Comparison of ENCODE assay signal across 1 cellular context in the genomic region with DNA sequence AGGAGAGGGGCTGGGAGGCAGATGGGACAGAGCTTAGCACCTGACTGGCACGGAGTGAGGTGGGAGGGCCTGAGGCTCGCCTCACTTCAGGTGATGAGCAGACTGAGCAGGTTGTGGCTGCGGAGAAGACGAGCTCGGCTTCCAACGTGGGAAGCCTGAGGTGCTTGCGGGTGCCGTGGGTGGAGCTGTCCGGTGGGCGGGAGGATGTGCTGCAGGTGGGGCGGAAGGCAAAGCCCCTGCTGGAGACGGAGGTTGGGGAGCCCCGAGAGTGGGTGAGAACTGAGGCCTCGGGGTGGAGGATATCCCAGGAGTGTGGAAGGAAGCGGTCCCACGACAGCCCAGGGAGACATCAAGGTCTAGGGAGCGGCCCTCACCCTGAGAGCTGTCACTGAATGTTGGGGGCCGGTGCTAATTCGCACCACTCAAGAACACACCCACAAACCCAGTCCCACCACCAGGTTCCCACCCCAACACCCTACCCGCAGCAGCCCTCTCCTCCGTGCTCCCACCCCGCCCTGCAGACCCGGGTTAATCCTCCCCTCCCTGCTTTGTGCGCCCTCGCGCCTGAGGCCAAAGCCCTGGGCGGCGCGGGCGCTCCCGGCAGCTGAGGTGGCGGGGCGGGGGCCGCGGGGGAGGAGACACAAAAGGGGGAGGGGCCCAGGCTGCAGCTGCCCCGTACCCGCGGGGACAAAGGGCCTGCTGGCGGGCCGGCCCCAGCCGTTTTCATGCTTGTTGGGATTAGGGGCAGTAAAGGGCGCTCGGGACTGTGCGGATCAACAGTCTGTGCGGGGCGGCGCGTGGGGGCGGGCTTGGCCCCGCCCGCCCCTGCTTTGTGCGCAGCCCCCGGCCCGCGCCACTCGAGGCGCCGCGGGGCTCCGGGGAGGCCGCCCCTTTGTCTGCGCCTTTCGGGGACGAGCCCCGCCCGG.
A peak's percentile ranks its signal among the peaks of the same experiment; 100 is the strongest.
TF ChIP-seq lines count a peak whose summit lies in the region.

No MANE protein-coding gene starts in this region.

TF ChIP-seq in HepG2, 621 proteins besides CTCF, POLR2A, EP300 and RAD21 (continued from another document):
- TF ChIP-seq, protein P1, sequence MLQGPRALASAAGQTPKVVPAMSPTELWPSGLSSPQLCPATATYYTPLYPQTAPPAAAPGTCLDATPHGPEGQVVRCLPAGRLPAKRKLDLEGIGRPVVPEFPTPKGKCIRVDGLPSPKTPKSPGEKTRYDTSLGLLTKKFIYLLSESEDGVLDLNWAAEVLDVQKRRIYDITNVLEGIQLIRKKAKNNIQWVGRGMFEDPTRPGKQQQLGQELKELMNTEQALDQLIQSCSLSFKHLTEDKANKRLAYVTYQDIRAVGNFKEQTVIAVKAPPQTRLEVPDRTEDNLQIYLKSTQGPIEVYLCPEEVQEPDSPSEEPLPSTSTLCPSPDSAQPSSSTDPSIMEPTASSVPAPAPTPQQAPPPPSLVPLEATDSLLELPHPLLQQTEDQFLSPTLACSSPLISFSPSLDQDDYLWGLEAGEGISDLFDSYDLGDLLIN (CRISPR knock-in tag; IDR thresholded peaks at IDR 0.05; ENCODE audit: borderline replicate concordance) = no peak
- no peak for TF ChIP-seq ATM (IDR thresholded peaks at IDR 0.05; ENCODE audit: borderline replicate concordance)
- no peak for TF ChIP-seq ZSCAN20 (CRISPR knock-in tag; IDR thresholded peaks at IDR 0.05; ENCODE audit: borderline replicate concordance)
- TF ChIP-seq, protein P2, sequence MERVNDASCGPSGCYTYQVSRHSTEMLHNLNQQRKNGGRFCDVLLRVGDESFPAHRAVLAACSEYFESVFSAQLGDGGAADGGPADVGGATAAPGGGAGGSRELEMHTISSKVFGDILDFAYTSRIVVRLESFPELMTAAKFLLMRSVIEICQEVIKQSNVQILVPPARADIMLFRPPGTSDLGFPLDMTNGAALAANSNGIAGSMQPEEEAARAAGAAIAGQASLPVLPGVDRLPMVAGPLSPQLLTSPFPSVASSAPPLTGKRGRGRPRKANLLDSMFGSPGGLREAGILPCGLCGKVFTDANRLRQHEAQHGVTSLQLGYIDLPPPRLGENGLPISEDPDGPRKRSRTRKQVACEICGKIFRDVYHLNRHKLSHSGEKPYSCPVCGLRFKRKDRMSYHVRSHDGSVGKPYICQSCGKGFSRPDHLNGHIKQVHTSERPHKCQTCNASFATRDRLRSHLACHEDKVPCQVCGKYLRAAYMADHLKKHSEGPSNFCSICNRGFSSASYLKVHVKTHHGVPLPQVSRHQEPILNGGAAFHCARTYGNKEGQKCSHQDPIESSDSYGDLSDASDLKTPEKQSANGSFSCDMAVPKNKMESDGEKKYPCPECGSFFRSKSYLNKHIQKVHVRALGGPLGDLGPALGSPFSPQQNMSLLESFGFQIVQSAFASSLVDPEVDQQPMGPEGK (CRISPR knock-in tag; IDR thresholded peaks at IDR 0.05) = peak; percentile 80
- 0 out of 2 replicates have a peak, but pooled peaks have one; percentile 17 for TF ChIP-seq SP5 (CRISPR knock-in tag; IDR thresholded peaks at IDR 0.05; ENCODE audit: borderline replicate concordance, low read depth)
- TF ChIP-seq SPEN (CRISPR knock-in tag; IDR thresholded peaks at IDR 0.05; ENCODE audit: low read depth) = 0 out of 2 replicates have a peak, but pooled peaks have one; percentile 25
- no peak for TF ChIP-seq ZNF703 (CRISPR knock-in tag; IDR thresholded peaks at IDR 0.05; ENCODE audit: borderline replicate concordance)
- TF ChIP-seq SMAD3 (CRISPR knock-in tag; IDR thresholded peaks at IDR 0.05) = no peak
- TF ChIP-seq ZNF326 (CRISPR knock-in tag; IDR thresholded peaks at IDR 0.05; ENCODE audit: borderline replicate concordance) = no peak
- TF ChIP-seq, protein P3, sequence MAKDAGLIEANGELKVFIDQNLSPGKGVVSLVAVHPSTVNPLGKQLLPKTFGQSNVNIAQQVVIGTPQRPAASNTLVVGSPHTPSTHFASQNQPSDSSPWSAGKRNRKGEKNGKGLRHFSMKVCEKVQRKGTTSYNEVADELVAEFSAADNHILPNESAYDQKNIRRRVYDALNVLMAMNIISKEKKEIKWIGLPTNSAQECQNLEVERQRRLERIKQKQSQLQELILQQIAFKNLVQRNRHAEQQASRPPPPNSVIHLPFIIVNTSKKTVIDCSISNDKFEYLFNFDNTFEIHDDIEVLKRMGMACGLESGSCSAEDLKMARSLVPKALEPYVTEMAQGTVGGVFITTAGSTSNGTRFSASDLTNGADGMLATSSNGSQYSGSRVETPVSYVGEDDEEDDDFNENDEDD (CRISPR knock-in tag; IDR thresholded peaks at IDR 0.05; ENCODE audit: borderline replicate concordance) = peak; percentile 26; the same call in 1 of the 2 replicates
